In genomic region chr12:125187780-125188741, GRCh38 we compare ENCODE assay signal across 12 cellular contexts. TPM values are rescaled to one million over a fixed set of nuclear protein-coding genes. Genes with fewer than 3 reads are reported as not detected.
A peak's percentile ranks its signal among the peaks of the same experiment; 100 is the strongest.
DNase-seq lines count a peak whose midpoint lies in the region; ATAC-seq and TF ChIP-seq lines count a peak whose summit lies in the region.
"Had no signal": no experiment of that assay in that cellular context is flagged by ENCODE, and none has a peak within 500 bp of the region (broad histone marks: within the 10 kb centered on the region; RNA-seq: fewer than 3 reads in every experiment).

No MANE protein-coding gene starts in this region.

- no peaks in the 10 kb centered on the region for H3K9me3 ChIP-seq in T-helper 17 cell (ENCODE audit: control insufficient read depth, low read length, poor library complexity, severe bottlenecking)
- H3K9me3 ChIP-seq: thyroid gland had no signal

- no peaks in the 10 kb centered on the region for H3K9me3 Mint-ChIP-seq in progenitor cell of endocrine pancreas (ENCODE audit: low read depth)
- H3K9me3 Mint-ChIP-seq: activated naive CD8-positive, alpha-beta T cell treated with anti-CD3 and anti-CD28 coated beads, Interleukin-2, amount 10 ng/mL, durations not matched to agents 7 days and 5 days had no signal

- H3K27me3 Mint-ChIP-seq in T-helper 17 cell (peaks cover 74% of the 10 kb centered on the region), progenitor cell of endocrine pancreas (peaks cover 79% of the 10 kb centered on the region)

- peak overlapping the region; percentile 63 for H3K4me3 ChIP-seq in fibroblast of the aortic adventitia (ENCODE audit: low read depth, low read length)

- ATAC-seq in T-helper 17 cell = no peak

- TF ChIP-seq CTCF in fibroblast of the aortic adventitia (IDR thresholded peaks at IDR 0.05; ENCODE audit: insufficient read depth, low read length) (no peak), progenitor cell of endocrine pancreas (IDR thresholded peaks at IDR 0.05; ENCODE audit: unreplicated experiment) (no peak)

- peaks cover 4% of the 10 kb centered on the region for H3K4me1 Mint-ChIP-seq in T-helper 17 cell
- peaks cover 2% of the 10 kb centered on the region for H3K4me1 Mint-ChIP-seq in progenitor cell of endocrine pancreas (ENCODE audit: low read depth)

- DNase-seq in NCI-H1105 treated with DMSO at 0.1 percent for 48 hours (lab: John Stamatoyannopoulos, UW) (peak; percentile 10), NCI-H1105 (lab: John Stamatoyannopoulos, UW) (no peak), T-helper 17 cell (no peak), fibroblast of the aortic adventitia (ENCODE audit: low read depth) (peak; percentile 33), progenitor cell of endocrine pancreas (ENCODE audit: low spot score, unreplicated experiment) (no peak), A172 (ENCODE audit: low spot score) (no peak), NCI-H128 (lab: John Stamatoyannopoulos, UW; ENCODE audit: unreplicated experiment) (no peak), NCI-H2107 treated with DMSO at 0.1 percent for 48 hours (lab: John Stamatoyannopoulos, UW; ENCODE audit: unreplicated experiment) (no peak)
- DNase-seq: activated CD4-positive, alpha-beta T cell treated with anti-CD3 and anti-CD28 coated beads for 1 hour; activated naive CD8-positive, alpha-beta T cell treated with anti-CD3 and anti-CD28 coated beads, Interleukin-2, amount 10 ng/mL, durations not matched to agents 7 days and 5 days; NCI-H187 treated with DMSO at 0.1 percent for 48 hours had no signal

- H3K36me3 Mint-ChIP-seq in T-helper 17 cell (ENCODE audit: low read depth) (no peaks in the 10 kb centered on the region), progenitor cell of endocrine pancreas (ENCODE audit: insufficient read depth) (no peaks in the 10 kb centered on the region)
- H3K36me3 Mint-ChIP-seq: activated naive CD8-positive, alpha-beta T cell treated with anti-CD3 and anti-CD28 coated beads, Interleukin-2, amount 10 ng/mL, durations not matched to agents 7 days and 5 days had no signal

- peak overlapping the region; percentile 45 for H3K4me3 Mint-ChIP-seq in T-helper 17 cell
- H3K4me3 Mint-ChIP-seq in progenitor cell of endocrine pancreas (ENCODE audit: low read depth) = peak overlapping the region; percentile 45
- H3K4me3 Mint-ChIP-seq: activated naive CD8-positive, alpha-beta T cell treated with anti-CD3 and anti-CD28 coated beads, Interleukin-2, amount 10 ng/mL, durations not matched to agents 7 days and 5 days had no signal

- H3K27ac Mint-ChIP-seq in T-helper 17 cell = no peak overlapping the region
- no peak overlapping the region for H3K27ac Mint-ChIP-seq in progenitor cell of endocrine pancreas
- H3K27ac Mint-ChIP-seq: activated naive CD8-positive, alpha-beta T cell treated with anti-CD3 and anti-CD28 coated beads, Interleukin-2, amount 10 ng/mL, durations not matched to agents 7 days and 5 days had no signal

RNA-seq across cellular contexts. Expression of gene TMEM132B, which starts 1.9 kb away (rescaled TPM):
- total RNA-seq in T-helper 17 cell (not detected), fibroblast of the aortic adventitia (ENCODE audit: low replicate concordance) (5.0 and 49.9 TPM in 2 replicates), progenitor cell of endocrine pancreas (0.98 and 1.4 TPM in 2 replicates)
- total RNA-seq in A172 (2014; rRNA removed; shearing (Covaris generic)) = 0.60 and 0.67 TPM in 2 replicates
- total RNA-seq: activated naive CD8-positive, alpha-beta T cell treated with anti-CD3 and anti-CD28 coated beads, Interleukin-2, amount 10 ng/mL, durations not matched to agents 7 days and 5 days had no signal

Comparison
In these comparisons a context has a peak if more than half of its experiments do, and no peak if none do; other contexts are left out.
1. DNase-seq: peak in NCI-H1105 treated with DMSO at 0.1 percent for 48 hours (single experiment) and fibroblast of the aortic adventitia (single experiment); none in NCI-H1105 (single experiment), T-helper 17 cell (0 of 3), progenitor cell of endocrine pancreas (single experiment), A172 (single experiment), NCI-H128 (single experiment) and NCI-H2107 treated with DMSO at 0.1 percent for 48 hours (single experiment).